ENCODE assay signal across 8 cellular contexts in the genomic region with DNA sequence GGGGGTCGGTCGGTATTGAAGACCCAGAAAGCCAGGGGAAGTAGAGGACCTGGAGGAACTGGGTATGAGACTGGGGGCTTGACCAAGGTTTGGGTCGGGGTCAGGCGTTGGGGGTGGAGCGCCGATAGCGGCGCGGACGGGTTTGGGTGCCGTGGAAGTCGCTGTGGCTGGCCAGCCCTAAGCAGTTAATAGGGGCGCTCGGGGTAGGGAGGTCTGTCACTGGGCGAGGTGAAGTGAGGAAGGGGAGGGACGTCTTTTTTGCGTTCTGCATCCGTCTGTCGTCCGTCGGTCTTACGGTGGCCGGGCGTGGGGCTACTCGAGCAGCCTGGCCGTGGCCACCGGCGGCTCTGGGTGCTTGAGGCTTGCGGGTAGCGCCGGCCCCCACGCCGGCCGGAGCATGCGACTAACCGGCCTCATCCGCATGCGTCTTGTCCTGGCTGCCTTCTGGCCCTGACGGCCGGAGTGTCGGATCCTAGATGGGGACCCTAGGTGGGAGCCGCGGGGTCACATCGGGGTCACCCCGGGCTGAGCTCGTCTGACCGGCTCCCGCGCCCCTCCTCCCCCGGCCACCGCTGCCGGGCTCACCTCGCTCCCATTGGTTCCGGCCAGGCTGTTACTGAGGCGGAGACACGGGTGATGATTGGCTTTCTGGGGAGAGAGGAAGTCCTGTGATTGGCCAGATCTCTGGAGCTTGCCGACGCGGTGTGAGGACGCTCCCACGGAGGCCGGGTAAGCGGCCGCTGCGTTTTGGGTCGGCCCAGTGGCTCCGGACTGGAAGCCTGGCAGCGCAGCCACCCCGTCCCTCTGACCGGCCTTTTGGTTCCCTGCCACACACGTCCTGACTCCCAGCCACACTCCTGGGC. TPM values are rescaled to one million over a fixed set of nuclear protein-coding genes. Genes with fewer than 3 reads are reported as not detected.
DNase-seq lines count a peak whose midpoint lies in the region; ATAC-seq, FAIRE-seq and TF ChIP-seq lines count a peak whose summit lies in the region.

No MANE protein-coding gene starts in this region.

- peak; percentile 82 to 87 (median 85) for DNase-seq in CD4-positive, alpha-beta memory T cell
- DNase-seq in NOMO-1 treated with DMSO at 0.1 percent for 48 hours (lab: John Stamatoyannopoulos, UW; ENCODE audit: unreplicated experiment) (peak; percentile 94), H1 (ENCODE audit: low read depth in 1 of 2, low spot score in 2 of 2) (peak in 1 of 2 experiments; percentile 88), memory B cell (ENCODE audit: low spot score in 2 of 2) (peak; percentile 84 to 89)
- DNase-seq in activated CD8-positive, alpha-beta memory T cell treated with anti-CD3 and anti-CD28 coated beads, Interleukin-2, amount 10 ng/mL, durations not matched to agents 7 days and 5 days, result peak; percentile 93
- peak; percentile 55 for DNase-seq in stimulated activated CD8-positive, alpha-beta memory T cell treated with anti-CD3 and anti-CD28 coated beads, Interleukin-15, amount 100 ng/mL, for 1 hour (ENCODE audit: low read depth)

- H3K79me1 ChIP-seq in H1 (ENCODE audit: low read depth, low read length), result no peaks in the 10 kb centered on the region

- POLR2A ChIA-PET in CD4-positive, alpha-beta memory T cell (lab: Charles Lee; ENCODE audit: partially characterized antibody), result interaction anchor here (0.7 to 13.6 kb wide), 15 partner anchors 9 to 532 kb away, joined by 3 to 238 read pairs (median 4); partner anchors contain the start of genes ACAP1, CYB5D1, KDM6B and NAA38
- POLR2A ChIA-PET in H1 (lab: Charles Lee; ENCODE audit: partially characterized antibody), result interaction anchor here (1.1 to 4.2 kb wide), 7 partner anchors 8 to 15 kb away, joined by 3 to 22 read pairs (median 12); partner anchors contain the start of genes CYB5D1, KDM6B, NAA38 and TMEM88

- WGBS in H1 (ENCODE audit: extremely low coverage in 1 of 2, insufficient coverage in 1 of 2, insufficient read length in 1 of 2, insufficient replicate concordance in 2 of 2, low coverage in 1 of 2, low lambda C conversion rate in 2 of 2, missing lambda C conversion rate in 1 of 2), 2 experiments, result 1% methylated on average over 51 of the region's 71 CpGs; no CpG with 5 or more reads in 1 of the 2 experiments

- H2BK5ac ChIP-seq in H1 (ENCODE audit: low read depth, low read length), result no peak overlapping the region

- no peak overlapping the region for H2BK15ac ChIP-seq in H1 (ENCODE audit: low read length)

- peaks cover 34% of the 10 kb centered on the region for H3K23me2 ChIP-seq in H1 (ENCODE audit: low read depth, low read length)

- H2AK5ac ChIP-seq in H1 (ENCODE audit: low read depth, low read length), result no peak overlapping the region

- no peak overlapping the region for H3K14ac ChIP-seq in H1 (ENCODE audit: insufficient read length)

- intact Hi-C loops in CD4-positive, alpha-beta memory T cell (cut with micrococcal nuclease), result loop anchor here (5.0 to 10.0 kb wide), 3 partner anchors 157 to 610 kb away; partner anchors contain the start of genes CTC1, DVL2, PFAS and PHF23

- H3K56ac ChIP-seq in H1 (replicated peaks; ENCODE audit: insufficient read length, low read depth, low read length), result no peak overlapping the region

- no peak overlapping the region for H4K91ac ChIP-seq in H1 (replicated peaks; ENCODE audit: insufficient read length, low read length)

- peak overlapping the region in 1 of 4 experiments; percentile 47; a peak in 5 of 7 replicates for H3K9ac ChIP-seq in H1 (replicated peaks in 1 of 4; ENCODE audit: extremely low read depth in 1 of 4, low read depth in 3 of 4, low read length in 3 of 4)

- H3K27me3 ChIP-seq in CD4-positive, alpha-beta memory T cell (ENCODE audit: insufficient read depth, low read length), result no peaks in the 10 kb centered on the region
- H3K27me3 ChIP-seq in H1 (replicated peaks in 1 of 4; ENCODE audit: control insufficient read depth in 3 of 4, extremely low read depth in 1 of 4, insufficient read depth in 3 of 4, low read length in 3 of 4), result peaks cover 16 to 40% (median 37%) of the 10 kb centered on the region in 4 experiments

- peak overlapping the region; percentile 99 to 100 (median 100) for H3K27ac Mint-ChIP-seq in CD4-positive, alpha-beta memory T cell
- peak overlapping the region; percentile 99 for H3K27ac Mint-ChIP-seq in activated CD8-positive, alpha-beta memory T cell treated with anti-CD3 and anti-CD28 coated beads, Interleukin-2, amount 10 ng/mL, durations not matched to agents 7 days and 5 days
- peak overlapping the region; percentile 99 for H3K27ac Mint-ChIP-seq in memory B cell

- peak overlapping the region; percentile 79 for H4K8ac ChIP-seq in H1 (ENCODE audit: extremely low read depth, insufficient read depth, low read length)

- H4K20me1 ChIP-seq in H1 (replicated peaks in 1 of 2; ENCODE audit: control insufficient read depth in 1 of 2, insufficient read depth in 2 of 2, low read length in 2 of 2), result peaks cover 12 to 33% of the 10 kb centered on the region in 2 experiments

- TF ChIP-seq RAD21 in H1 (IDR thresholded peaks at IDR 0.05 in 1 of 2, conservative IDR thresholded peaks at IDR 0.05 in 1 of 2; ENCODE audit: low read depth in 2 of 2, low read length in 2 of 2), result no peak

- no peak overlapping the region for H2AFZ ChIP-seq in H1 (ENCODE audit: low read length)

- no peak overlapping the region for H3K23ac ChIP-seq in H1 (ENCODE audit: insufficient read length)

- peak overlapping the region; percentile 57 to 92 for H3K4me3 ChIP-seq in CD4-positive, alpha-beta memory T cell (ENCODE audit: low read length in 2 of 2)
- peak overlapping the region; percentile 70 to 98 (median 86) for H3K4me3 ChIP-seq in H1 (ENCODE audit: extremely low read depth in 1 of 4, insufficient read depth in 2 of 4, low read depth in 3 of 4, low read length in 4 of 4)

- peak; percentile 13 for FAIRE-seq in H1 (lab: Jason Lieb, UNC)

- peak overlapping the region; percentile 99 for H3K27ac ChIP-seq in CD4-positive, alpha-beta memory T cell (ENCODE audit: low read depth, low read length)
- no peak overlapping the region for H3K27ac ChIP-seq in H1 (ENCODE audit: low read depth, low read length)

- no peak overlapping the region for H2BK12ac ChIP-seq in H1 (ENCODE audit: low read depth, low read length)

- peaks cover 0 to 1% (median 0%) of the 10 kb centered on the region in 8 donors for H3K9me3 Mint-ChIP-seq in CD4-positive, alpha-beta memory T cell
- H3K9me3 Mint-ChIP-seq in activated CD8-positive, alpha-beta memory T cell treated with anti-CD3 and anti-CD28 coated beads, Interleukin-2, amount 10 ng/mL, durations not matched to agents 7 days and 5 days (ENCODE audit: low read depth), result no peaks in the 10 kb centered on the region
- no peaks in the 10 kb centered on the region for H3K9me3 Mint-ChIP-seq in memory B cell

- peaks cover 30% of the 10 kb centered on the region for H3K4me1 ChIP-seq in CD4-positive, alpha-beta memory T cell (ENCODE audit: insufficient read depth, low read length)
- H3K4me1 ChIP-seq in H1 (replicated peaks in 1 of 4; ENCODE audit: control insufficient read depth in 3 of 4, insufficient read depth in 4 of 4, low read length in 3 of 4), result peaks cover 5 to 19% (median 12%) of the 10 kb centered on the region in 4 experiments; a peak in 6 of 7 replicates

- H3K36me3 Mint-ChIP-seq in CD4-positive, alpha-beta memory T cell, result peaks cover 3 to 56% of the 10 kb centered on the region in 2 donors
- no peaks in the 10 kb centered on the region for H3K36me3 Mint-ChIP-seq in activated CD8-positive, alpha-beta memory T cell treated with anti-CD3 and anti-CD28 coated beads, Interleukin-2, amount 10 ng/mL, durations not matched to agents 7 days and 5 days
- peaks cover 13% of the 10 kb centered on the region for H3K36me3 Mint-ChIP-seq in memory B cell

- H3K27me3 Mint-ChIP-seq in CD4-positive, alpha-beta memory T cell, result peaks cover 0 to 3% of the 10 kb centered on the region in 2 donors
- no peaks in the 10 kb centered on the region for H3K27me3 Mint-ChIP-seq in activated CD8-positive, alpha-beta memory T cell treated with anti-CD3 and anti-CD28 coated beads, Interleukin-2, amount 10 ng/mL, durations not matched to agents 7 days and 5 days
- H3K27me3 Mint-ChIP-seq in memory B cell, result no peaks in the 10 kb centered on the region

- peaks cover 21 to 50% (median 35%) of the 10 kb centered on the region in 4 donors for H3K4me1 Mint-ChIP-seq in CD4-positive, alpha-beta memory T cell
- H3K4me1 Mint-ChIP-seq in activated CD8-positive, alpha-beta memory T cell treated with anti-CD3 and anti-CD28 coated beads, Interleukin-2, amount 10 ng/mL, durations not matched to agents 7 days and 5 days, result peaks cover 34% of the 10 kb centered on the region
- peaks cover 35% of the 10 kb centered on the region for H3K4me1 Mint-ChIP-seq in memory B cell

- peak; percentile 52 for ATAC-seq in GM19395 (IDR thresholded peaks at IDR 0.05; ENCODE audit: unreplicated experiment)
- peak; percentile 36 for ATAC-seq in HG03571 (IDR thresholded peaks at IDR 0.05; ENCODE audit: unreplicated experiment)
- ATAC-seq in activated CD8-positive, alpha-beta memory T cell treated with anti-CD3 and anti-CD28 coated beads, Interleukin-2, amount 10 ng/mL, durations not matched to agents 7 days and 5 days, result peak; percentile 73
- peak; percentile 32 for ATAC-seq in memory B cell (ENCODE audit: low read depth)

- TF ChIP-seq EP300 in H1 (IDR thresholded peaks at IDR 0.05; ENCODE audit: borderline replicate concordance in 1 of 2, low read depth in 2 of 2, low read length in 2 of 2), result no peak

- no peak overlapping the region; the same call in 1 of the 2 replicates for H3K18ac ChIP-seq in H1 (ENCODE audit: extremely low read depth, low read length)

- TF ChIP-seq CTCF in H1 (IDR thresholded peaks at IDR 0.05; ENCODE audit: control extremely low read depth in 1 of 3, insufficient read depth in 1 of 3, low read depth in 1 of 3, low read length in 3 of 3), result no peak

- H3K9me3 ChIP-seq in CD4-positive, alpha-beta memory T cell (ENCODE audit: control insufficient read depth in 1 of 2, low read length in 2 of 2), result no peaks in the 10 kb centered on the region
- H3K9me3 ChIP-seq in H1 (ENCODE audit: insufficient read depth in 2 of 2, low read depth in 1 of 2, low read length in 1 of 2), result no peaks in the 10 kb centered on the region

- no peak overlapping the region for H4K5ac ChIP-seq in H1 (ENCODE audit: insufficient read length, low read depth, low read length)

- CTCF ChIA-PET in CD4-positive, alpha-beta memory T cell (lab: Charles Lee; ENCODE audit: partially characterized antibody), result interaction anchor here (1.2 to 2.2 kb wide), 7 partner anchors 10 to 145 kb away, joined by 3 to 16 read pairs (median 5); partner anchors contain the start of genes KDM6B and NAA38
- CTCF ChIA-PET in activated CD8-positive, alpha-beta memory T cell treated with anti-CD3 and anti-CD28 coated beads, Interleukin-2, amount 10 ng/mL, durations not matched to agents 7 days and 5 days (lab: Charles Lee), result interaction anchor here (0.6 to 6.7 kb wide), 15 partner anchors 11 to 408 kb away, joined by 3 to 85 read pairs (median 4); partner anchors contain the start of genes CNTROB, KDM6B, NAA38 and TP53
- CTCF ChIA-PET in H1 (lab: Charles Lee; ENCODE audit: partially characterized antibody), result interaction anchor here (0.8 to 2.1 kb wide), 14 partner anchors 7 to 275 kb away, joined by 3 to 10 read pairs (median 4); partner anchors contain the start of genes CYB5D1 and NAA38

- peak overlapping the region; percentile 92 to 99 (median 97) for H3K4me3 Mint-ChIP-seq in CD4-positive, alpha-beta memory T cell
- peak overlapping the region; percentile 80 for H3K4me3 Mint-ChIP-seq in activated CD8-positive, alpha-beta memory T cell treated with anti-CD3 and anti-CD28 coated beads, Interleukin-2, amount 10 ng/mL, durations not matched to agents 7 days and 5 days
- H3K4me3 Mint-ChIP-seq in memory B cell, result peak overlapping the region; percentile 97

- no peak overlapping the region for H3K4ac ChIP-seq in H1 (replicated peaks; ENCODE audit: insufficient read length, low read depth, low read length)

- no peaks in the 10 kb centered on the region for H3K79me2 ChIP-seq in H1 (ENCODE audit: control insufficient read depth in 1 of 2, insufficient read depth in 2 of 2, low read length in 2 of 2)

- TF ChIP-seq POLR2A in H1 (IDR thresholded peaks at IDR 0.05; ENCODE audit: control extremely low read depth in 1 of 2, low read depth in 2 of 2, low read length in 2 of 2), result peak in 1 of 2 experiments; percentile 20; a peak in 1 of 3 replicates

- H3K36me3 ChIP-seq in CD4-positive, alpha-beta memory T cell (ENCODE audit: insufficient read depth, low read length), result peaks cover 8% of the 10 kb centered on the region
- no peaks in the 10 kb centered on the region; a peak in 2 of 8 replicates for H3K36me3 ChIP-seq in H1 (ENCODE audit: control insufficient read depth in 2 of 4, insufficient read depth in 4 of 4, low read length in 3 of 4)

- peak overlapping the region; percentile 96 to 100 for H3K4me2 ChIP-seq in H1 (ENCODE audit: insufficient read depth in 1 of 2, low read depth in 2 of 2, low read length in 2 of 2)

- H2BK120ac ChIP-seq in H1 (replicated peaks; ENCODE audit: low read depth, low read length), result no peak overlapping the region

- H2BK20ac ChIP-seq in H1 (ENCODE audit: low read length), result no peak overlapping the region

RNA-seq across cellular contexts. Expression of gene TMEM88, which starts 10.3 kb away (rescaled TPM):
- total RNA-seq in CD4-positive, alpha-beta memory T cell, result 1 to 10 TPM; 6.2 to 7.9 TPM
- polyA plus RNA-seq in CD4-positive, alpha-beta memory T cell, result not detected
- total RNA-seq in activated CD8-positive, alpha-beta memory T cell treated with anti-CD3 and anti-CD28 coated beads, Interleukin-2, amount 10 ng/mL, durations not matched to agents 7 days and 5 days, result 1 to 10 TPM in 1 of 2 experiments, under 1 TPM in 1; 0.84 to 1.2 TPM
- total RNA-seq in H1 (2021; fragmentation: NEBNext Ultra II Directional; extraction: Animal tissue kit (Norgen Biotek cat#: 25700)), result 0.69 TPM in 1 of 2 replicates, not detected in the other
- polyA plus RNA-seq in H1 (2011; rRNA removed), result 8.8 and 11.6 TPM in 2 replicates
- 4.2 TPM for polyA plus RNA-seq in H1 (2011; cell fraction: cytosol; rRNA removed)
- polyA plus RNA-seq in H1 (2011; cell fraction: nucleus; rRNA removed), result 6.0 TPM
- 2.9 to 6.2 TPM (median 4.0 TPM) in 4 replicates for polyA plus RNA-seq in H1 (2012, experiment 1 of 2)
- 5.3 TPM for polyA plus RNA-seq in H1 (2012, experiment 2 of 2)
- polyA plus RNA-seq in H1 (2013, experiment 1 of 2), result 1.1 TPM
- 1.3 TPM for polyA plus RNA-seq in H1 (2013, experiment 2 of 2)
- polyA minus RNA-seq in H1 (2011; rRNA and poly(A)+ RNA removed), result 0.37 and 0.91 TPM in 2 replicates
- not detected for polyA minus RNA-seq in H1 (2011; cell fraction: cytosol; rRNA and poly(A)+ RNA removed)
- polyA minus RNA-seq in H1 (2011; cell fraction: nucleus; rRNA and poly(A)+ RNA removed), result 2.1 TPM

RNA-seq across cellular contexts. Expression of gene KDM6B, which starts 10.5 kb away (rescaled TPM):
- total RNA-seq in CD4-positive, alpha-beta memory T cell, result 100 to 1,000 TPM; 119 to 129 TPM
- 1 to 10 TPM in 1 of 2 donors, not detected in 1; 1.7 TPM for polyA plus RNA-seq in CD4-positive, alpha-beta memory T cell
- 10 to 100 TPM; 15.5 to 31.9 TPM for total RNA-seq in activated CD8-positive, alpha-beta memory T cell treated with anti-CD3 and anti-CD28 coated beads, Interleukin-2, amount 10 ng/mL, durations not matched to agents 7 days and 5 days
- total RNA-seq in H1 (2021; fragmentation: NEBNext Ultra II Directional; extraction: Animal tissue kit (Norgen Biotek cat#: 25700)), result 3.4 and 3.7 TPM in 2 replicates
- 0.48 and 0.80 TPM in 2 replicates for polyA plus RNA-seq in H1 (2011; rRNA removed)
- 0.39 TPM for polyA plus RNA-seq in H1 (2011; cell fraction: cytosol; rRNA removed)
- polyA plus RNA-seq in H1 (2011; cell fraction: nucleus; rRNA removed), result 2.0 TPM
- polyA plus RNA-seq in H1 (2012, experiment 1 of 2), result 3.7 to 5.8 TPM (median 5.1 TPM) in 4 replicates
- polyA plus RNA-seq in H1 (2012, experiment 2 of 2), result 3.0 TPM
- polyA plus RNA-seq in H1 (2013, experiment 1 of 2), result 1.2 TPM
- 1.2 TPM for polyA plus RNA-seq in H1 (2013, experiment 2 of 2)
- polyA minus RNA-seq in H1 (2011; rRNA and poly(A)+ RNA removed), result 1.8 and 2.0 TPM in 2 replicates
- 2.1 TPM for polyA minus RNA-seq in H1 (2011; cell fraction: cytosol; rRNA and poly(A)+ RNA removed)
- 8.7 TPM for polyA minus RNA-seq in H1 (2011; cell fraction: nucleus; rRNA and poly(A)+ RNA removed)

RNA-seq across cellular contexts. Expression of gene NAA38, which starts 12.8 kb away (rescaled TPM):
- 10 to 100 TPM; 23.1 to 25.8 TPM for total RNA-seq in CD4-positive, alpha-beta memory T cell
- 100 to 1,000 TPM; 139 to 149 TPM for polyA plus RNA-seq in CD4-positive, alpha-beta memory T cell
- 10 to 100 TPM; 86.0 to 95.8 TPM for total RNA-seq in activated CD8-positive, alpha-beta memory T cell treated with anti-CD3 and anti-CD28 coated beads, Interleukin-2, amount 10 ng/mL, durations not matched to agents 7 days and 5 days
- 27.0 and 30.2 TPM in 2 replicates for total RNA-seq in H1 (2021; fragmentation: NEBNext Ultra II Directional; extraction: Animal tissue kit (Norgen Biotek cat#: 25700))
- 109 and 116 TPM in 2 replicates for polyA plus RNA-seq in H1 (2011; rRNA removed)
- polyA plus RNA-seq in H1 (2011; cell fraction: cytosol; rRNA removed), result 69.8 TPM
- polyA plus RNA-seq in H1 (2011; cell fraction: nucleus; rRNA removed), result 69.1 TPM
- polyA plus RNA-seq in H1 (2012, experiment 1 of 2), result 37.0 to 54.9 TPM (median 48.8 TPM) in 4 replicates
- polyA plus RNA-seq in H1 (2012, experiment 2 of 2), result 49.4 TPM
- 62.5 TPM for polyA plus RNA-seq in H1 (2013, experiment 1 of 2)
- 54.4 TPM for polyA plus RNA-seq in H1 (2013, experiment 2 of 2)
- 5.6 and 11.4 TPM in 2 replicates for polyA minus RNA-seq in H1 (2011; rRNA and poly(A)+ RNA removed)
- polyA minus RNA-seq in H1 (2011; cell fraction: cytosol; rRNA and poly(A)+ RNA removed), result 93.6 TPM
- polyA minus RNA-seq in H1 (2011; cell fraction: nucleus; rRNA and poly(A)+ RNA removed), result 26.3 TPM

RNA-seq across cellular contexts. Expression of gene CYB5D1, which starts 13.3 kb away (rescaled TPM):
- total RNA-seq in CD4-positive, alpha-beta memory T cell, result 10 to 100 TPM in 1 of 2 experiments, 1 to 10 TPM in 1; 8.7 to 11.4 TPM
- 1 to 10 TPM; 5.1 to 5.2 TPM for polyA plus RNA-seq in CD4-positive, alpha-beta memory T cell
- 1 to 10 TPM; 6.4 to 8.2 TPM for total RNA-seq in activated CD8-positive, alpha-beta memory T cell treated with anti-CD3 and anti-CD28 coated beads, Interleukin-2, amount 10 ng/mL, durations not matched to agents 7 days and 5 days
- total RNA-seq in H1 (2021; fragmentation: NEBNext Ultra II Directional; extraction: Animal tissue kit (Norgen Biotek cat#: 25700)), result 15.5 and 18.0 TPM in 2 replicates
- polyA plus RNA-seq in H1 (2011; rRNA removed), result 11.0 and 13.5 TPM in 2 replicates
- polyA plus RNA-seq in H1 (2011; cell fraction: cytosol; rRNA removed), result 14.5 TPM
- polyA plus RNA-seq in H1 (2011; cell fraction: nucleus; rRNA removed), result 11.9 TPM
- polyA plus RNA-seq in H1 (2012, experiment 1 of 2), result 13.6 to 15.2 TPM (median 14.3 TPM) in 4 replicates
- polyA plus RNA-seq in H1 (2012, experiment 2 of 2), result 1.9 TPM
- polyA plus RNA-seq in H1 (2013, experiment 1 of 2), result 9.2 TPM
- 10.4 TPM for polyA plus RNA-seq in H1 (2013, experiment 2 of 2)
- polyA minus RNA-seq in H1 (2011; rRNA and poly(A)+ RNA removed), result 10.8 and 16.3 TPM in 2 replicates
- polyA minus RNA-seq in H1 (2011; cell fraction: cytosol; rRNA and poly(A)+ RNA removed), result 5.7 TPM
- 10.8 TPM for polyA minus RNA-seq in H1 (2011; cell fraction: nucleus; rRNA and poly(A)+ RNA removed)

RNA-seq across cellular contexts. Expression of gene CHD3, which starts 44.1 kb away (rescaled TPM):
- total RNA-seq in CD4-positive, alpha-beta memory T cell, result 100 to 1,000 TPM; 274 to 287 TPM
- polyA plus RNA-seq in CD4-positive, alpha-beta memory T cell, result 10 to 100 TPM in 1 of 2 donors, under 1 TPM in 1; 0.84 to 24.4 TPM
- total RNA-seq in activated CD8-positive, alpha-beta memory T cell treated with anti-CD3 and anti-CD28 coated beads, Interleukin-2, amount 10 ng/mL, durations not matched to agents 7 days and 5 days, result 100 to 1,000 TPM; 139 to 147 TPM
- 12.9 and 14.2 TPM in 2 replicates for total RNA-seq in H1 (2021; fragmentation: NEBNext Ultra II Directional; extraction: Animal tissue kit (Norgen Biotek cat#: 25700))
- 12.3 and 18.3 TPM in 2 replicates for polyA plus RNA-seq in H1 (2011; rRNA removed)
- polyA plus RNA-seq in H1 (2011; cell fraction: cytosol; rRNA removed), result 12.4 TPM
- 45.8 TPM for polyA plus RNA-seq in H1 (2011; cell fraction: nucleus; rRNA removed)
- 20.4 to 31.7 TPM (median 27.8 TPM) in 4 replicates for polyA plus RNA-seq in H1 (2012, experiment 1 of 2)
- 4.9 TPM for polyA plus RNA-seq in H1 (2012, experiment 2 of 2)
- polyA plus RNA-seq in H1 (2013, experiment 1 of 2), result 12.0 TPM
- polyA plus RNA-seq in H1 (2013, experiment 2 of 2), result 11.8 TPM
- 17.4 and 27.2 TPM in 2 replicates for polyA minus RNA-seq in H1 (2011; rRNA and poly(A)+ RNA removed)
- polyA minus RNA-seq in H1 (2011; cell fraction: cytosol; rRNA and poly(A)+ RNA removed), result 16.4 TPM
- polyA minus RNA-seq in H1 (2011; cell fraction: nucleus; rRNA and poly(A)+ RNA removed), result 16.2 TPM
